Comparison of ENCODE assay signal across 18 cellular contexts in genomic region chr4:47553329-47554125, GRCh38.
"Had no signal": no experiment of that assay in that cellular context is flagged by ENCODE, and none has a peak within 500 bp of the region (broad histone marks: within the 10 kb centered on the region; RNA-seq: fewer than 3 reads in every experiment).

No MANE protein-coding gene starts in this region.

- H3K9me3 Mint-ChIP-seq: dendritic cell treated with granulocyte-macrophage colony-stimulating factor and Interleukin-4, amounts not matched to agents 40 ng/mL and 50 ng/mL, for 4 days; effector memory CD8-positive, alpha-beta T cell; nephron had no signal

- H3K27ac ChIP-seq: psoas muscle, right lobe of liver, stomach, thoracic aorta had no signal

- H3K9me3 ChIP-seq: breast epithelium, psoas muscle, right lobe of liver, stomach, thoracic aorta had no signal

- H3K27me3 Mint-ChIP-seq: activated T-helper 17 cell treated with anti-CD3 and anti-CD28 coated beads, Interleukin-2, amount 50 U/mL, for 72 hours; dendritic cell treated with granulocyte-macrophage colony-stimulating factor and Interleukin-4, amounts not matched to agents 40 ng/mL and 50 ng/mL, for 4 days; effector memory CD8-positive, alpha-beta T cell had no signal

- H3K4me1 ChIP-seq: breast epithelium, psoas muscle, right lobe of liver, stomach had no signal

- H3K27me3 ChIP-seq: breast epithelium, right lobe of liver, stomach had no signal

- H3K27ac Mint-ChIP-seq: activated T-helper 17 cell treated with anti-CD3 and anti-CD28 coated beads, Interleukin-2, amount 50 U/mL, for 72 hours; dendritic cell treated with granulocyte-macrophage colony-stimulating factor and Interleukin-4, amounts not matched to agents 40 ng/mL and 50 ng/mL, for 4 days; nephron had no signal

- H3K36me3 ChIP-seq: breast epithelium had no signal

- H3K4me3 Mint-ChIP-seq: activated T-helper 17 cell treated with anti-CD3 and anti-CD28 coated beads, Interleukin-2, amount 50 U/mL, for 72 hours; dendritic cell treated with granulocyte-macrophage colony-stimulating factor and Interleukin-4, amounts not matched to agents 40 ng/mL and 50 ng/mL, for 4 days; effector memory CD8-positive, alpha-beta T cell; nephron had no signal

- H3K4me3 ChIP-seq: breast epithelium, psoas muscle, right lobe of liver, stomach, thoracic aorta had no signal

- H3K4me1 Mint-ChIP-seq: activated T-helper 17 cell treated with anti-CD3 and anti-CD28 coated beads, Interleukin-2, amount 50 U/mL, for 72 hours; nephron had no signal

- ATAC-seq: activated CD4-positive, CD25-positive, alpha-beta regulatory T cell treated with anti-CD3 and anti-CD28 coated beads, Interleukin-2, amount 50 U/mL, for 24 hours; activated T-helper 17 cell treated with anti-CD3 and anti-CD28 coated beads, Interleukin-2, amount 50 U/mL, for 72 hours; effector memory CD8-positive, alpha-beta T cell; psoas muscle; right lobe of liver had no signal

- DNase-seq: activated naive CD4-positive, alpha-beta T cell treated with Interleukin-2 at 50 U/mL for 16 hours; activated T-cell treated with anti-CD3 and anti-CD28 coated beads for 4 hours; anterior cingulate cortex; effector memory CD8-positive, alpha-beta T cell; glutamatergic neuron; hypothalamus; kidney glomerular epithelial cell; occipital lobe; psoas muscle; right lobe of liver; stimulated activated CD4-positive, alpha-beta T cell treated with anti-CD3 and anti-CD28 coated beads, Interleukin-1b, Interleukin-23, amount 100 ng/mL, for 48 hours; stomach had no signal
